6 cellular contexts compared by ENCODE assay signal in genomic region chr18:8248576-8248975, GRCh38.
"Had no signal": no experiment of that assay in that cellular context is flagged by ENCODE, and none has a peak within 500 bp of the region (broad histone marks: within the 10 kb centered on the region; RNA-seq: fewer than 3 reads in every experiment).

No MANE protein-coding gene starts in this region.

- H3K4me3 ChIP-seq: K562 had no signal

- DNase-seq: GOT3, H9, HCEC 1CT, IMR-90, KG1 had no signal
